Comparison of ENCODE assay signal across 12 cellular contexts in the genomic region with DNA sequence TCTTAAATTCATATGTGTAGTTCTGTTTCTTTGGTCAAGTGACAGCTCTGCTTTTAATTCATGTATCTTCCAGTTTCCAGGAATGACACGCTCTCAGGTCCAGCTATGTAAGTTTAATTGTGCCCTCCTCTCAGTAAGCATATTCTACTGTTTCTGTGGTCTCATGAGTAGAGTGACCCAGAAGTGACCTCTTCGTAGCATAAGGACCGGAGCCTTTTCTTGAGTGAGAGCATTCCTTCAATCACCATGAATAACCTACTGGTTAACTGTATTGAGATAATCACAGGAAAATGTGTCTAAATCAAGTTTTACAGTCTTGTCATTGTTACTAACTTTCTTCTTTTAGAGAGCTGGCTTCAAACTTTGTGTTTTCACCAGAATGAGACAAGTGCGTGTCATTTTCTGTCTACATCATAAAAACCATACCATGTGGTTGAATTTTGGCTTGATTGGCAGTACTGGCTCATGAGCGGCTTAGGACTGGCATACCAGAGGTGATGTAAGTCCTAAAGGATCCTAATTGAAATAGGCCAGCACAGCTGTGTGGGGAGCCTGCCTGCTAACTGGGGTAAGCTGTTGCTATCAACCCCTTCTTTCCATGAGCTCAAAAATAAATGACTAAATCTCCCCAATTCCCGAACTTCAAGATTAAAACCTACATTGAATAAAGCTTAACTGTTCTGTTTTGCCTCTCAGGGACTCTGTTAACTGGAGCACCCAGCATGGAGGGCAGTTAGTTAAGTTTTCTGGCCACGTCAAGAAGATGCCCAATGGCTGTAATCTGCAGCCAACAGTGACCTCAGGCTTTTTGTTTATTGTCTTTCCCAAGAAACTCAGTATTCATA. TPM values are rescaled to one million over a fixed set of nuclear protein-coding genes. Genes with fewer than 3 reads are reported as not detected.
DNase-seq lines count a peak whose midpoint lies in the region; ATAC-seq, FAIRE-seq and TF ChIP-seq lines count a peak whose summit lies in the region.
"Had no signal": no experiment of that assay in that cellular context is flagged by ENCODE, and none has a peak within 500 bp of the region (broad histone marks: within the 10 kb centered on the region; RNA-seq: fewer than 3 reads in every experiment).

No MANE protein-coding gene starts in this region.

- FAIRE-seq in A549 (lab: Jason Lieb, UNC), result peak; percentile 28

- TF ChIP-seq EP300 in A549 (IDR thresholded peaks at IDR 0.05), result no peak

- H3K27me3 ChIP-seq in dorsolateral prefrontal cortex (peaks cover 0 to 10% (median 0%) of the 10 kb centered on the region in 45 donors), Peyer's patch (no peaks in the 10 kb centered on the region)

- intact Hi-C loops in dorsolateral prefrontal cortex (cut with DNase I), result loop anchor here (10.0 kb wide), 2 partner anchors 126 to 136 kb away; no protein-coding TSS in a partner anchor

- TF ChIP-seq RAD21 in A549 (conservative IDR thresholded peaks at IDR 0.05 in 1 of 2, IDR thresholded peaks at IDR 0.05 in 1 of 2), result no peak

- H3K27ac ChIP-seq in A549 (no peak overlapping the region), dorsolateral prefrontal cortex (peak overlapping the region in 40 of 59 donors; percentile 0 to 75 (median 48)), Peyer's patch (no peak overlapping the region)

- DNase-seq in A549 (ENCODE audit: low read depth in 1 of 2, low spot score in 1 of 2) (no peak), HS-5 (ENCODE audit: low read depth) (peak; percentile 74), dorsolateral prefrontal cortex (peak in 2 of 10 donors; percentile 35 to 42), midbrain (lab: John Stamatoyannopoulos, UW) (peak; percentile 24), CD1c-positive myeloid dendritic cell (ENCODE audit: extremely low spot score) (no peak), Peyer's patch (no peak)
- DNase-seq: activated CD4-positive, alpha-beta T cell treated with anti-CD3 and anti-CD28 coated beads for 1 hour; central memory CD4-positive, alpha-beta T cell; trophoblast cell had no signal

- no peak overlapping the region for H3K4me3 ChIP-seq in A549
- peak overlapping the region in 1 of 59 donors; percentile 8 for H3K4me3 ChIP-seq in dorsolateral prefrontal cortex
- no peak overlapping the region for H3K4me3 ChIP-seq in Peyer's patch
- H3K4me3 ChIP-seq: skin epidermis had no signal

- POLR2A ChIA-PET in A549 (lab: Yijun Ruan, JAX), result no interaction called here

- ATAC-seq in A549 (no peak), HG03175 (IDR thresholded peaks at IDR 0.05; ENCODE audit: unreplicated experiment) (no peak), GM18517 (IDR thresholded peaks at IDR 0.05; ENCODE audit: unreplicated experiment) (no peak)

- no peak for TF ChIP-seq CTCF in A549 (IDR thresholded peaks at IDR 0.05)
- peak in 2 of 56 donors; percentile 8 to 32 for TF ChIP-seq CTCF in dorsolateral prefrontal cortex (IDR thresholded peaks at IDR 0.05 in 54 of 56, conservative IDR thresholded peaks at IDR 0.05 in 2 of 56; ENCODE audit: low read depth in 1 of 56, partially characterized antibody in 56 of 56)
- no peak for TF ChIP-seq CTCF in Peyer's patch (IDR thresholded peaks at IDR 0.05)

- TF ChIP-seq POLR2A in A549 (IDR thresholded peaks at IDR 0.05; ENCODE audit: low read length) (no peak), Peyer's patch (IDR thresholded peaks at IDR 0.05) (no peak)

- CTCF ChIA-PET in A549 (lab: Yijun Ruan, JAX), result interaction anchor here (1.1 to 1.2 kb wide), 2 partner anchors 36 to 239 kb away, joined by 3 to 4 read pairs; no protein-coding TSS in a partner anchor

- no peaks in the 10 kb centered on the region for H3K9me3 ChIP-seq in A549
- H3K9me3 ChIP-seq in Peyer's patch, result no peaks in the 10 kb centered on the region

- WGBS in A549 (ENCODE audit: missing lambda C conversion rate), result 17% methylated on average over 7 of the region's 7 CpGs

- H3K4me2 ChIP-seq in A549, result no peak overlapping the region

- H3K36me3 ChIP-seq in Peyer's patch, result no peaks in the 10 kb centered on the region

- H3K4me1 ChIP-seq in A549, result no peaks in the 10 kb centered on the region
- peaks cover 0 to 9% (median 0%) of the 10 kb centered on the region in 4 donors for H3K4me1 ChIP-seq in Peyer's patch

TF ChIP-seq in A549, 52 proteins besides CTCF, POLR2A, EP300 and RAD21:
- TF ChIP-seq HOXB13 (CRISPR knock-in tag; IDR thresholded peaks at IDR 0.05; ENCODE audit: low read depth) (no peak), SMC3 (IDR thresholded peaks at IDR 0.05) (no peak), NR3C1 (IDR thresholded peaks at IDR 0.05) (no peak), FOSB (CRISPR knock-in tag; IDR thresholded peaks at IDR 0.05) (no peak), FOXS1 (CRISPR knock-in tag; IDR thresholded peaks at IDR 0.05) (no peak), MAFK (IDR thresholded peaks at IDR 0.05; ENCODE audit: partially characterized antibody) (no peak), HOXB5 (CRISPR knock-in tag; IDR thresholded peaks at IDR 0.05) (no peak), KDM1A (IDR thresholded peaks at IDR 0.05; ENCODE audit: low read depth) (no peak), EHMT2 (IDR thresholded peaks at IDR 0.05; ENCODE audit: low read depth) (no peak), KDM5A (IDR thresholded peaks at IDR 0.05) (no peak), PHF8 (IDR thresholded peaks at IDR 0.05; ENCODE audit: borderline replicate concordance, low read depth) (no peak), SREBF2 (IDR thresholded peaks at IDR 0.05) (no peak), ESRRA (IDR thresholded peaks at IDR 0.05; ENCODE audit: borderline replicate concordance, low read length) (no peak), CEBPB (IDR thresholded peaks at IDR 0.05) (no peak), CHD2 (IDR thresholded peaks at IDR 0.05; ENCODE audit: low read length, partially characterized antibody) (no peak), TP53 (CRISPR knock-in tag; IDR thresholded peaks at IDR 0.05) (no peak), MYC (IDR thresholded peaks at IDR 0.05; ENCODE audit: borderline replicate concordance, low read length) (no peak), ZFP36 (IDR thresholded peaks at IDR 0.05; ENCODE audit: borderline replicate concordance, partially characterized antibody) (no peak), RNF2 (IDR thresholded peaks at IDR 0.05; ENCODE audit: borderline replicate concordance, low read depth) (no peak)
- TF ChIP-seq, protein P1, sequence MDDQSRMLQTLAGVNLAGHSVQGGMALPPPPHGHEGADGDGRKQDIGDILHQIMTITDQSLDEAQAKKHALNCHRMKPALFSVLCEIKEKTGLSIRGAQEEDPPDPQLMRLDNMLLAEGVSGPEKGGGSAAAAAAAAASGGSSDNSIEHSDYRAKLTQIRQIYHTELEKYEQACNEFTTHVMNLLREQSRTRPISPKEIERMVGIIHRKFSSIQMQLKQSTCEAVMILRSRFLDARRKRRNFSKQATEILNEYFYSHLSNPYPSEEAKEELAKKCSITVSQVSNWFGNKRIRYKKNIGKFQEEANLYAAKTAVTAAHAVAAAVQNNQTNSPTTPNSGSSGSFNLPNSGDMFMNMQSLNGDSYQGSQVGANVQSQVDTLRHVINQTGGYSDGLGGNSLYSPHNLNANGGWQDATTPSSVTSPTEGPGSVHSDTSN (IDR thresholded peaks at IDR 0.05), result no peak
TF ChIP-seq in A549: peak in this region for 0.

RNA-seq across cellular contexts. Expression of a gene that starts 4.8 kb away (rescaled TPM):
- 0.03 and 0.09 TPM in 2 replicates for polyA plus RNA-seq in A549 (2011; rRNA removed)
- polyA plus RNA-seq in A549 (2012; cell fraction: cytosol; rRNA removed), result 0.01 and 0.03 TPM in 2 replicates
- polyA plus RNA-seq in A549 (2012; cell fraction: nucleus; rRNA removed), result 0.04 TPM in 1 of 2 replicates, not detected in the other
- 0.04 TPM in 1 of 3 replicates, not detected in the others for polyA plus RNA-seq in A549 (2017; fragmentation: RNase III; extraction: RNeasy Plus Mini Kit Qiagen cat#74134 plus additional on column Dnase treatment)
- 0.41 TPM in 1 of 2 replicates, not detected in the other for polyA minus RNA-seq in A549 (2011; rRNA and poly(A)+ RNA removed)
- total RNA-seq in dorsolateral prefrontal cortex, result 10 to 100 TPM in 4 of 120 experiments, 1 to 10 TPM in 116; 1.8 to 12.6 (median 4.7) TPM
- 10 to 100 TPM in 2 of 4 donors, 1 to 10 TPM in 2; 2.8 to 26.4 (median 9.4) TPM for total RNA-seq in Peyer's patch

Comparison
In these comparisons a context has a peak if more than half of its experiments do, and no peak if none do; other contexts are left out.
1. DNase-seq: peak in HS-5 (single experiment) and midbrain (single experiment); none in A549 (0 of 2), CD1c-positive myeloid dendritic cell (single experiment) and Peyer's patch (0 of 3).
2. H3K27ac ChIP-seq: peak in dorsolateral prefrontal cortex (40 of 59); none in A549 (0 of 2) and Peyer's patch (0 of 4).